ENCODE assay signal across 9 cellular contexts in the genomic region with DNA sequence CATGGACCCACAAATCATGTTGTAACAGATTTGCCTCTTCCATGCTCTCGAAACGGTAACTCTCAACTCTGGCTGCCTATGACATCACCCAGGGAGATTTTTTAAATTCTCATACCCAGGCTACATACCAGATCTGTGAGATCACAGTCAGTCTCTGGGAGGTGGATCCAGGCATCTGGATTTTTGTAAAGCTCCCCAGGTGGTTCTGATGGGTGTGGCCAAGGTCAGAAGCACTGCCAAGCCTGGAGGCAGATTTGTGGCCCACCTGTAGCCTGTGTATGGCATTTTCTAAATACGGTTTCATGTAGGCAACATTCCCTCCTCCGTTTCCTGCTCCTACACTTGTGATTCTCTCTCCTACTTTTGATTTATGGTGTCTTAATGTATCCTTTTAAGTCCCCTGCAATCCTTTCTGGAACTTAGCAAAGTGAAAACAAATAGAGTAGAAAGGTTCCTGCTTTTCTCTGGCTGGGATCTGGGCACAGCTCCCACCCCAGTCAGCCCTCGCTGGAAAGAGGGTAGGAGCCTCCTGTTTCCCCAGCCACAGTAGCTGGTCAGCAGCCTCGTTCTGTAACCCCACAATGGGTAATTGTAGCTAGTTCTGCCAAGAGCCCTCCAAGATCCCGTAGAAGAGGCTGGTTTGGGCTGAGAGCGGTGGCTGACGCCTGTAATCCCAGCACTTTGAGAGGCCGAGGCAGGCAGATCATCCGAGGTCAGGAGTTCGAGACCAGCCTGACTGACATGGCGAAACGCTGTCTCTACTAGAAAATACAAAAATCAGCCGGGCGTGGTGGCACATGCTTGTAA.
DNase-seq lines count a peak whose midpoint lies in the region; ATAC-seq, FAIRE-seq and TF ChIP-seq lines count a peak whose summit lies in the region.
"Had no signal": no experiment of that assay in that cellular context is flagged by ENCODE, and none has a peak within 500 bp of the region (broad histone marks: within the 10 kb centered on the region; RNA-seq: fewer than 3 reads in every experiment).

No MANE protein-coding gene starts in this region.

- H3K9me3 ChIP-seq in Panc1 (ENCODE audit: control insufficient read depth, insufficient read depth, low read depth, low read length) (no peaks in the 10 kb centered on the region), adrenal gland (replicated peaks in 1 of 3) (no peaks in the 10 kb centered on the region)

- H3K27ac ChIP-seq in Panc1 (ENCODE audit: low read length) (no peak overlapping the region), rectal smooth muscle tissue (ENCODE audit: low read depth, low read length) (peak overlapping the region; percentile 73), adrenal gland (peak overlapping the region in 1 of 5 donors; percentile 39)

- FAIRE-seq in G401.6 (lab: Jason Lieb, UNC) = peak; percentile 65

- POLR2A ChIA-PET in Panc1 (lab: Charles Lee) = no interaction called here

- H3K4me3 ChIP-seq in Panc1 (ENCODE audit: low read depth in 2 of 2, low read length in 2 of 2) (no peak overlapping the region), rectal smooth muscle tissue (ENCODE audit: low read length) (peak overlapping the region; percentile 28), adrenal gland (no peak overlapping the region)

- no peaks in the 10 kb centered on the region for H3K36me3 ChIP-seq in Panc1 (ENCODE audit: control insufficient read depth, insufficient read depth, low read length)
- no peaks in the 10 kb centered on the region for H3K36me3 ChIP-seq in rectal smooth muscle tissue (ENCODE audit: control insufficient read depth, insufficient read depth, low read length)
- no peaks in the 10 kb centered on the region for H3K36me3 ChIP-seq in adrenal gland (replicated peaks in 1 of 2)

- no peak for TF ChIP-seq POLR2A in adrenal gland (IDR thresholded peaks at IDR 0.05)

- DNase-seq in Panc1 (ENCODE audit: low read depth, low spot score) (peak; percentile 63), fibroblast of the conjunctiva (ENCODE audit: low read depth) (peak; percentile 37), adrenal gland (no peak), G401 (ENCODE audit: low spot score) (no peak), midbrain (lab: John Stamatoyannopoulos, UW) (no peak)
- DNase-seq: activated naive CD8-positive, alpha-beta T cell treated with anti-CD3 and anti-CD28 coated beads for 36 hours had no signal

- intact Hi-C loops in Panc1 (cut with micrococcal nuclease; ENCODE audit: unreplicated experiment) = no loop called here
- intact Hi-C loops in adrenal gland (cut with DNase I) = no loop called here

- no peak for TF ChIP-seq CTCF in Panc1 (IDR thresholded peaks at IDR 0.05)
- TF ChIP-seq CTCF in adrenal gland (IDR thresholded peaks at IDR 0.05) = no peak

- 68 to 83% (median 73%) methylated on average over 15 to 16 of the region's 16 CpGs for WGBS in adrenal gland, 4 donors

- H3K9ac ChIP-seq in rectal smooth muscle tissue (ENCODE audit: low read length) = no peak overlapping the region

- ATAC-seq in Panc1 (peak; percentile 46; the same call in 1 of the 2 replicates), HG02938 (IDR thresholded peaks at IDR 0.05; ENCODE audit: unreplicated experiment) (no peak)

- no TSS peak for BruUV-seq in Panc1 (replicated peaks; lab: Mats Ljungman, UMichigan)

- H3K4me1 ChIP-seq in Panc1 (ENCODE audit: control insufficient read depth, insufficient read depth, low read length) (no peaks in the 10 kb centered on the region; the same call in 1 of the 2 replicates), rectal smooth muscle tissue (ENCODE audit: control insufficient read depth, insufficient read depth, low read length) (peaks cover 10% of the 10 kb centered on the region), adrenal gland (replicated peaks in 1 of 2) (peaks cover 6 to 16% of the 10 kb centered on the region in 2 donors)

- in situ Hi-C loops in Panc1 (cut with HindIII; ENCODE audit: low pct_unique_long_range_greater_than_20kb, low sequenced_read_pairs) (no loop called here), G401 (cut with HindIII; ENCODE audit: low sequenced_read_pairs) (no loop called here)

- H3K27me3 ChIP-seq in Panc1 (ENCODE audit: control insufficient read depth, insufficient read depth, low read length) = no peaks in the 10 kb centered on the region
- H3K27me3 ChIP-seq in rectal smooth muscle tissue (ENCODE audit: control insufficient read depth, insufficient read depth, low read length) = no peaks in the 10 kb centered on the region
- H3K27me3 ChIP-seq in adrenal gland = no peaks in the 10 kb centered on the region

- CTCF ChIA-PET in Panc1 (lab: Charles Lee) = no interaction called here

Comparison
In these comparisons a context has a peak if more than half of its experiments do, and no peak if none do; other contexts are left out.
1. DNase-seq: peak in Panc1 (single experiment) and fibroblast of the conjunctiva (single experiment); none in adrenal gland (0 of 7), G401 (single experiment) and midbrain (single experiment).